In the genomic region with DNA sequence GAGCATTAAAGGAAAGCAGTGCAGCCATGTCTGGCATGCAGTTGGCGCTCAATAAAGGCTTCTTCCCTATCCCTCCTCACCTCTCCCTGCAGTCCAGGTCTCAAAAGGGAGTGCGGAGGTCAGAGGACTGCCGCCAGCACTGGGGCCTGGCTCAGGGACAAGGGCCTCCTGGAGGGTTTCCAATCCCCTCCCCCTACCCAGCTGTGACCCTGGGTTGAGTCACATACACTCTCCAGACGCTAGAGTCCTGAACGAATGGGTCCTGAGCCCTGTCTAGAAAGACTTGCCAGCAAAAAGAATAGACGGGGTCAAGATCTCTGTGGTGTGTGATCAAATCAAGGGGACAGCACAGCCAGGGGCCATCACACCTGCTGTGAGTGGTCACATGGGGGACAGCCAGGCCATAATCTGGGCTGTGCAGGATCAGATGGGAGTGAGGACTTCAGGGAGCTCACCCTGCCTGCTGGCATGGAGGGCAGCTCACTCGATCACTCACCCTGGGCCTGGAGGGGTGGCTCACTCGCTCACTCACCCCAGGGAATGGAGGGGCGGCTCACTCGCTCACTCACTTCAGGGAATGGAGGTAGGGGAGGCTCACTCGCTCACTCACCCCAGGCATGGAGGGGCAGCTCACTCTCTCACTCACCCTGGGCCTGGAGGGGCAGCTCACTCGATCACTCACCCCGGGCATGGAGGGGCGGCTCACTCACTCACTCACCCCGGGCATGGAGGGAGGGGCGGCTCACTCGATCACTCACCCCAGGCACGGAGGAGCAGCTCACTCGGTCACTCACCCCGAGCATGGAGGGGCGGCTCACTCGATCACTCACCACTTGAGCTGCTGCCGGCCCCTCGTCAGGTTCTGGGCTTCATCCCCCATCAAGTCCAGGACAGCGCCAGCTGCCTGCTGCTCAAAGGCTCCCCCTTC, we compare ENCODE assay signal across 1 cellular context.
TF ChIP-seq lines count a peak whose summit lies in the region.

No MANE protein-coding gene starts in this region.

TF ChIP-seq in GM23338, 12 proteins besides CTCF, POLR2A, EP300 and RAD21 (continued from another document):
- TF ChIP-seq, protein P1, sequence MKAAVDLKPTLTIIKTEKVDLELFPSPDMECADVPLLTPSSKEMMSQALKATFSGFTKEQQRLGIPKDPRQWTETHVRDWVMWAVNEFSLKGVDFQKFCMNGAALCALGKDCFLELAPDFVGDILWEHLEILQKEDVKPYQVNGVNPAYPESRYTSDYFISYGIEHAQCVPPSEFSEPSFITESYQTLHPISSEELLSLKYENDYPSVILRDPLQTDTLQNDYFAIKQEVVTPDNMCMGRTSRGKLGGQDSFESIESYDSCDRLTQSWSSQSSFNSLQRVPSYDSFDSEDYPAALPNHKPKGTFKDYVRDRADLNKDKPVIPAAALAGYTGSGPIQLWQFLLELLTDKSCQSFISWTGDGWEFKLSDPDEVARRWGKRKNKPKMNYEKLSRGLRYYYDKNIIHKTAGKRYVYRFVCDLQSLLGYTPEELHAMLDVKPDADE (IDR thresholded peaks at IDR 0.05) = no peak
- no peak for TF ChIP-seq STAT1 (IDR thresholded peaks at IDR 0.05; ENCODE audit: unreplicated experiment)
- TF ChIP-seq, protein P2, sequence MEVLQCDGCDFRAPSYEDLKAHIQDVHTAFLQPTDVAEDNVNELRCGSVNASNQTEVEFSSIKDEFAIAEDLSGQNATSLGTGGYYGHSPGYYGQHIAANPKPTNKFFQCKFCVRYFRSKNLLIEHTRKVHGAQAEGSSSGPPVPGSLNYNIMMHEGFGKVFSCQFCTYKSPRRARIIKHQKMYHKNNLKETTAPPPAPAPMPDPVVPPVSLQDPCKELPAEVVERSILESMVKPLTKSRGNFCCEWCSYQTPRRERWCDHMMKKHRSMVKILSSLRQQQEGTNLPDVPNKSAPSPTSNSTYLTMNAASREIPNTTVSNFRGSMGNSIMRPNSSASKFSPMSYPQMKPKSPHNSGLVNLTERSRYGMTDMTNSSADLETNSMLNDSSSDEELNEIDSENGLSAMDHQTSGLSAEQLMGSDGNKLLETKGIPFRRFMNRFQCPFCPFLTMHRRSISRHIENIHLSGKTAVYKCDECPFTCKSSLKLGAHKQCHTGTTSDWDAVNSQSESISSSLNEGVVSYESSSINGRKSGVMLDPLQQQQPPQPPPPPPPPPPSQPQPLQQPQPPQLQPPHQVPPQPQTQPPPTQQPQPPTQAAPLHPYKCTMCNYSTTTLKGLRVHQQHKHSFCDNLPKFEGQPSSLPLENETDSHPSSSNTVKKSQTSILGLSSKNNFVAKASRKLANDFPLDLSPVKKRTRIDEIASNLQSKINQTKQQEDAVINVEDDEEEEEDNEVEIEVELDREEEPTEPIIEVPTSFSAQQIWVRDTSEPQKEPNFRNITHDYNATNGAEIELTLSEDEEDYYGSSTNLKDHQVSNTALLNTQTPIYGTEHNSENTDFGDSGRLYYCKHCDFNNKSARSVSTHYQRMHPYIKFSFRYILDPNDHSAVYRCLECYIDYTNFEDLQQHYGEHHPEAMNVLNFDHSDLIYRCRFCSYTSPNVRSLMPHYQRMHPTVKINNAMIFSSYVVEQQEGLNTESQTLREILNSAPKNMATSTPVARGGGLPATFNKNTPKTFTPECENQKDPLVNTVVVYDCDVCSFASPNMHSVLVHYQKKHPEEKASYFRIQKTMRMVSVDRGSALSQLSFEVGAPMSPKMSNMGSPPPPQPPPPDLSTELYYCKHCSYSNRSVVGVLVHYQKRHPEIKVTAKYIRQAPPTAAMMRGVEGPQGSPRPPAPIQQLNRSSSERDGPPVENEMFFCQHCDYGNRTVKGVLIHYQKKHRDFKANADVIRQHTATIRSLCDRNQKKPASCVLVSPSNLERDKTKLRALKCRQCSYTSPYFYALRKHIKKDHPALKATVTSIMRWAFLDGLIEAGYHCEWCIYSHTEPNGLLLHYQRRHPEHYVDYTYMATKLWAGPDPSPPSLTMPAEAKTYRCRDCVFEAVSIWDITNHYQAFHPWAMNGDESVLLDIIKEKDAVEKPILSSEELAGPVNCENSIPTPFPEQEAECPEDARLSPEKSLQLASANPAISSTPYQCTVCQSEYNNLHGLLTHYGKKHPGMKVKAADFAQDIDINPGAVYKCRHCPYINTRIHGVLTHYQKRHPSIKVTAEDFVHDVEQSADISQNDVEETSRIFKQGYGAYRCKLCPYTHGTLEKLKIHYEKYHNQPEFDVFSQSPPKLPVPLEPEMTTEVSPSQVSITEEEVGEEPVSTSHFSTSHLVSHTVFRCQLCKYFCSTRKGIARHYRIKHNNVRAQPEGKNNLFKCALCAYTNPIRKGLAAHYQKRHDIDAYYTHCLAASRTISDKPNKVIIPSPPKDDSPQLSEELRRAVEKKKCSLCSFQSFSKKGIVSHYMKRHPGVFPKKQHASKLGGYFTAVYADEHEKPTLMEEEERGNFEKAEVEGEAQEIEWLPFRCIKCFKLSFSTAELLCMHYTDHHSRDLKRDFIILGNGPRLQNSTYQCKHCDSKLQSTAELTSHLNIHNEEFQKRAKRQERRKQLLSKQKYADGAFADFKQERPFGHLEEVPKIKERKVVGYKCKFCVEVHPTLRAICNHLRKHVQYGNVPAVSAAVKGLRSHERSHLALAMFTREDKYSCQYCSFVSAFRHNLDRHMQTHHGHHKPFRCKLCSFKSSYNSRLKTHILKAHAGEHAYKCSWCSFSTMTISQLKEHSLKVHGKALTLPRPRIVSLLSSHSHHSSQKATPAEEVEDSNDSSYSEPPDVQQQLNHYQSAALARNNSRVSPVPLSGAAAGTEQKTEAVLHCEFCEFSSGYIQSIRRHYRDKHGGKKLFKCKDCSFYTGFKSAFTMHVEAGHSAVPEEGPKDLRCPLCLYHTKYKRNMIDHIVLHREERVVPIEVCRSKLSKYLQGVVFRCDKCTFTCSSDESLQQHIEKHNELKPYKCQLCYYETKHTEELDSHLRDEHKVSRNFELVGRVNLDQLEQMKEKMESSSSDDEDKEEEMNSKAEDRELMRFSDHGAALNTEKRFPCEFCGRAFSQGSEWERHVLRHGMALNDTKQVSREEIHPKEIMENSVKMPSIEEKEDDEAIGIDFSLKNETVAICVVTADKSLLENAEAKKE (CRISPR knock-in tag; IDR thresholded peaks at IDR 0.05) = no peak
- no peak for TF ChIP-seq EZH2phosphoT487 (IDR thresholded peaks at IDR 0.05; ENCODE audit: unreplicated experiment)
- TF ChIP-seq POLR2AphosphoS5 (IDR thresholded peaks at IDR 0.05; ENCODE audit: low read depth) = no peak
- TF ChIP-seq, protein P3, sequence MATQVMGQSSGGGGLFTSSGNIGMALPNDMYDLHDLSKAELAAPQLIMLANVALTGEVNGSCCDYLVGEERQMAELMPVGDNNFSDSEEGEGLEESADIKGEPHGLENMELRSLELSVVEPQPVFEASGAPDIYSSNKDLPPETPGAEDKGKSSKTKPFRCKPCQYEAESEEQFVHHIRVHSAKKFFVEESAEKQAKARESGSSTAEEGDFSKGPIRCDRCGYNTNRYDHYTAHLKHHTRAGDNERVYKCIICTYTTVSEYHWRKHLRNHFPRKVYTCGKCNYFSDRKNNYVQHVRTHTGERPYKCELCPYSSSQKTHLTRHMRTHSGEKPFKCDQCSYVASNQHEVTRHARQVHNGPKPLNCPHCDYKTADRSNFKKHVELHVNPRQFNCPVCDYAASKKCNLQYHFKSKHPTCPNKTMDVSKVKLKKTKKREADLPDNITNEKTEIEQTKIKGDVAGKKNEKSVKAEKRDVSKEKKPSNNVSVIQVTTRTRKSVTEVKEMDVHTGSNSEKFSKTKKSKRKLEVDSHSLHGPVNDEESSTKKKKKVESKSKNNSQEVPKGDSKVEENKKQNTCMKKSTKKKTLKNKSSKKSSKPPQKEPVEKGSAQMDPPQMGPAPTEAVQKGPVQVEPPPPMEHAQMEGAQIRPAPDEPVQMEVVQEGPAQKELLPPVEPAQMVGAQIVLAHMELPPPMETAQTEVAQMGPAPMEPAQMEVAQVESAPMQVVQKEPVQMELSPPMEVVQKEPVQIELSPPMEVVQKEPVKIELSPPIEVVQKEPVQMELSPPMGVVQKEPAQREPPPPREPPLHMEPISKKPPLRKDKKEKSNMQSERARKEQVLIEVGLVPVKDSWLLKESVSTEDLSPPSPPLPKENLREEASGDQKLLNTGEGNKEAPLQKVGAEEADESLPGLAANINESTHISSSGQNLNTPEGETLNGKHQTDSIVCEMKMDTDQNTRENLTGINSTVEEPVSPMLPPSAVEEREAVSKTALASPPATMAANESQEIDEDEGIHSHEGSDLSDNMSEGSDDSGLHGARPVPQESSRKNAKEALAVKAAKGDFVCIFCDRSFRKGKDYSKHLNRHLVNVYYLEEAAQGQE (IDR thresholded peaks at IDR 0.05; ENCODE audit: unreplicated experiment) = no peak
- TF ChIP-seq ZNF114 (CRISPR knock-in tag; IDR thresholded peaks at IDR 0.05) = no peak
